ENCODE assay signal across 8 cellular contexts in genomic region chr19:42075616-42076374, GRCh38. TPM values are rescaled to one million over a fixed set of nuclear protein-coding genes. Genes with fewer than 3 reads are reported as not detected.
DNase-seq lines count a peak whose midpoint lies in the region; ATAC-seq, FAIRE-seq and TF ChIP-seq lines count a peak whose summit lies in the region.

Gene ZNF574, plus strand, starts transcription at chr19:42076166. Its CDS starts 2,441 bp downstream, at chr19:42078607.

- H3K4me1 ChIP-seq in cardiac muscle cell (ENCODE audit: low read depth) (peaks cover 5% of the 10 kb centered on the region), parathyroid adenoma (peaks cover 8% of the 10 kb centered on the region), transverse colon (peaks cover 18 to 26% (median 19%) of the 10 kb centered on the region in 4 donors)

- peak within 1 kb of the TSS; percentile 73 for H3K4me3 ChIP-seq in cardiac muscle cell
- H3K4me3 ChIP-seq in parathyroid adenoma (ENCODE audit: low read depth, low read length) = peak within 1 kb of the TSS; percentile 91
- peak within 1 kb of the TSS; percentile 94 to 97 (median 96) for H3K4me3 ChIP-seq in transverse colon

- in situ Hi-C loops in transverse colon (cut with MboI; ENCODE audit: low pct_ligation_motif_present in 1 of 4, low pct_unique_long_range_greater_than_20kb in 1 of 4, low sequenced_read_pairs in 3 of 4) = no loop called here

- peak within 1 kb of the TSS; percentile 98 to 100 for H3K27ac Mint-ChIP-seq in T-cell

- H3K27me3 ChIP-seq in cardiac muscle cell (no peaks in the 10 kb centered on the region), parathyroid adenoma (ENCODE audit: control insufficient read depth, insufficient read depth, low read length) (no peaks in the 10 kb centered on the region), transverse colon (no peaks in the 10 kb centered on the region)

- peaks cover 38 to 40% (median 39%) of the 10 kb centered on the region in 3 donors for H3K4me1 Mint-ChIP-seq in T-cell

- H3K9me3 ChIP-seq in cardiac muscle cell (ENCODE audit: low read depth) = no peaks in the 10 kb centered on the region
- H3K9me3 ChIP-seq in parathyroid adenoma (ENCODE audit: control insufficient read depth, low read length) = no peaks in the 10 kb centered on the region
- H3K9me3 ChIP-seq in transverse colon = no peaks in the 10 kb centered on the region

- H3K36me3 ChIP-seq in cardiac muscle cell (peaks cover 17% of the 10 kb centered on the region), parathyroid adenoma (ENCODE audit: control insufficient read depth, insufficient read depth, low read length) (no peaks in the 10 kb centered on the region), transverse colon (peaks cover 0 to 19% (median 6%) of the 10 kb centered on the region in 4 donors)

- DNase-seq in GM12891 (ENCODE audit: insufficient read length, low spot score) (peak; percentile 97), NCI-H1436 treated with DMSO at 0.1 percent for 48 hours (lab: John Stamatoyannopoulos, UW) (peak; percentile 98), T-cell (peak; percentile 94 to 99 (median 98)), cardiac muscle cell (ENCODE audit: low read depth in 1 of 2, low spot score in 1 of 2) (peak; percentile 100), transverse colon (peak; percentile 98)

- H2AFZ ChIP-seq in parathyroid adenoma = peak within 1 kb of the TSS; percentile 97

- no peaks in the 10 kb centered on the region for H3K9me3 Mint-ChIP-seq in T-cell

- TF ChIP-seq CTCF in cardiac muscle cell (IDR thresholded peaks at IDR 0.05; ENCODE audit: low read depth, low read length) (no peak), parathyroid adenoma (IDR thresholded peaks at IDR 0.05) (peak; percentile 4), transverse colon (IDR thresholded peaks at IDR 0.05) (no peak)

- ATAC-seq in HG02840 (IDR thresholded peaks at IDR 0.05; ENCODE audit: low FRiP score, unreplicated experiment) (peak; percentile 97), T-cell (replicated peaks in 1 of 4) (peak; percentile 94 to 95 (median 95))

- H3K9ac ChIP-seq in parathyroid adenoma = peak within 1 kb of the TSS; percentile 93

- TF ChIP-seq EP300 in transverse colon (IDR thresholded peaks at IDR 0.05; ENCODE audit: low read depth) = no peak

- POLR2A ChIA-PET in T-cell (lab: Charles Lee) = interaction anchor here in 1 of 2 donors (1.0 kb wide), 1 partner anchor 167 kb away, joined by 4 read pairs; no protein-coding TSS in a partner anchor

- WGBS in adipose tissue, 3 donors = 0 to 1% (median 0%) methylated on average over 56 to 80 of the region's 80 CpGs
- 0 to 1% methylated on average over 12 to 61 of the region's 80 CpGs for WGBS in transverse colon (ENCODE audit: low coverage in 1 of 2), 2 donors

- TF ChIP-seq POLR2A in GM12891 (IDR thresholded peaks at IDR 0.05; ENCODE audit: low read depth, low read length) (peak; percentile 78), transverse colon (IDR thresholded peaks at IDR 0.05) (peak; percentile 93)

- peak within 1 kb of the TSS; percentile 88 for H3K4me2 ChIP-seq in parathyroid adenoma (ENCODE audit: low read length)

- intact Hi-C loops in transverse colon (cut with DNase I; ENCODE audit: low total_unique reads) = no loop called here

- H3K4me3 Mint-ChIP-seq in T-cell = peak within 1 kb of the TSS; percentile 94 to 98 (median 95)

- peak within 1 kb of the TSS; percentile 97 for H3K27ac ChIP-seq in adipose tissue (ENCODE audit: low read depth, low read length)
- H3K27ac ChIP-seq in cardiac muscle cell = peak within 1 kb of the TSS; percentile 98
- peak within 1 kb of the TSS; percentile 96 for H3K27ac ChIP-seq in parathyroid adenoma
- H3K27ac ChIP-seq in transverse colon = peak within 1 kb of the TSS; percentile 94 to 99 (median 98)

- H3K27me3 Mint-ChIP-seq in T-cell = no peaks in the 10 kb centered on the region

- peaks cover 10% of the 10 kb centered on the region for H3K79me2 ChIP-seq in parathyroid adenoma

- peaks cover 15% of the 10 kb centered on the region for H3K36me3 Mint-ChIP-seq in T-cell

- peak; percentile 100 for FAIRE-seq in GM12891 (lab: Jason Lieb, UNC)

- CTCF ChIA-PET in T-cell (lab: Charles Lee) = interaction anchor here in 1 of 2 donors (0.6 to 0.8 kb wide), 4 partner anchors 33 to 452 kb away, joined by 3 to 4 read pairs (median 3); partner anchors contain the start of gene CEACAM1

TF ChIP-seq in GM12891, 5 proteins besides CTCF, POLR2A, EP300 and RAD21:
- peak; percentile 48 for TF ChIP-seq SPI1 (IDR thresholded peaks at IDR 0.05; ENCODE audit: low read depth, low read length)
- TF ChIP-seq POU2F2 (IDR thresholded peaks at IDR 0.05; ENCODE audit: low read depth, low read length) = peak; percentile 76; the same call in 1 of the 2 replicates
- TF ChIP-seq PAX5 (IDR thresholded peaks at IDR 0.05; ENCODE audit: insufficient read depth, low read length, severe bottlenecking) = peak; percentile 31
- peak; percentile 79 for TF ChIP-seq POLR2AphosphoS5 (IDR thresholded peaks at IDR 0.05; ENCODE audit: low read depth, low read length)
- TF ChIP-seq TAF1 (IDR thresholded peaks at IDR 0.05; ENCODE audit: low read depth, low read length) = peak; percentile 87

RNA-seq across cellular contexts. Expression of gene ZNF574, which starts in this region (rescaled TPM):
- 6.1 TPM for polyA plus RNA-seq in GM12891 (2012; ENCODE audit: low read depth, missing spikeins)
- total RNA-seq in T-cell (10 to 100 TPM; 18.4 to 27.4 (median 26.6) TPM), cardiac muscle cell (29.2 and 36.2 TPM in 2 replicates), transverse colon (10 to 100 TPM in 3 of 4 donors, 1 to 10 TPM in 1; 8.0 to 18.7 (median 16.5) TPM)
- polyA plus RNA-seq in adipose tissue (1 to 10 TPM; 4.2 to 8.0 (median 5.3) TPM), cardiac muscle cell (23.9 and 32.5 TPM in 2 replicates)

Comparison
In these comparisons a context has a peak if more than half of its experiments do, and no peak if none do; other contexts are left out.
1. Peak in every context shown above with its lines: DNase-seq, ATAC-seq, H3K4me3 ChIP-seq and H3K27ac ChIP-seq.